25 cellular contexts compared by ENCODE assay signal in the genomic region with DNA sequence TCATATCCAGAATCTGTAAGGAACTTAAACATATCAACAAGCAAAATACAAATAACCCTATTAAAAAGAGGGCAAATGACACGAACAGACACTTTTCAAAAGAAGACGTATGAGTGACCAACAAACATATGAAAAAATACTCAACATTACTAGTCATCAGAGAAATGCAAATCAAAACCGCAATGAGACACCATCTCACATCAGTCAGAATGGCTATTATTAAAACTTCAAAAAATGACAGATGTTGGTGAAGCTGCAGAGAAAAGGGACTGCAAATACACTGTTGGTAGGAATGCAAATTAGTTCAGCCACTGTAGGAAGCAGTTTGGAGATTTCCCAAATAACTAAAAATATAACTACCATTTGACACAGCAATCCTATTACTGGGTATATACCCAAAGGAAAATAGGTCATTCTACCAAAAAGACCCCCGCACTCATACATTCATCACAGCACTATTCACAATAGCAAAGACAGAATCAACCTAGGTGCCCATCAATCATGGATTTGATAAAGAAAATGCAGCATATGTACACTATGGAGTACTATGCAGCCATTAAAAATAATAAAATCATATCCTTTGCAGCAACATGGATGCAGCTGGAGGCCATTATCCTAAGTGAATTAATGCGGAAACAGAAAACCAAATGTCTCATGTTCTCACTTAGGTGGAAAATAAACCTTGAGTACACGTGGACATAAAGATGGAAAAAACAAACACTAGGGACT.
"Had no signal": no experiment of that assay in that cellular context is flagged by ENCODE, and none has a peak within 500 bp of the region (broad histone marks: within the 10 kb centered on the region; RNA-seq: fewer than 3 reads in every experiment).

No MANE protein-coding gene starts in this region.

- H3K27me3 ChIP-seq: adrenal gland, breast epithelium had no signal

- H3K4me1 ChIP-seq: adrenal gland, breast epithelium had no signal

- DNase-seq: activated CD4-positive, alpha-beta T cell treated with anti-CD3 and anti-CD28 coated beads for 36 hours; activated CD4-positive, alpha-beta T cell treated with anti-CD3 and anti-CD28 coated beads, Interleukin-2, amount 50 U/mL, for 4 hours; activated CD8-positive, alpha-beta memory T cell treated with anti-CD3 and anti-CD28 coated beads, Interleukin-2, amount 50 U/mL, for 48 hours; activated CD8-positive, alpha-beta T cell treated with anti-CD3 and anti-CD28 coated beads, Interleukin-2, amount 10 ng/mL, durations not matched to agents 7 days and 5 days; activated naive CD4-positive, alpha-beta T cell treated with anti-CD3 and anti-CD28 coated beads, Interleukin-2, amount 50 U/mL, for 16 hours; activated naive CD8-positive, alpha-beta T cell treated with anti-CD3 and anti-CD28 coated beads, Interleukin-2, amount 10 ng/mL, durations not matched to agents 7 days and 5 days; activated T-cell treated with anti-CD3 and anti-CD28 coated beads, Interleukin-2, amount 50 U/mL, for 1 hour; adrenal gland; anterior cingulate cortex; caudate nucleus; MG63; NCI-H1105; NCI-H1436; NCI-H1694 treated with DMSO at 0.1 percent for 48 hours; NCI-H2029 treated with DMSO at 0.1 percent for 48 hours; NCI-H345; NCI-H510A; NCI-H526 treated with DMSO at 0.1 percent for 48 hours; NCI-H82; NK-92 treated with Interleukin-12 subunit alpha and Interleukin-12 subunit beta, amount 100 ng/mL, for 24 hours; PC-3; SHP77 treated with DMSO at 0.1 percent for 48 hours; T-helper 17 cell; WERI-Rb-1 had no signal

- H3K4me3 ChIP-seq: adrenal gland, breast epithelium, MG63 had no signal

- ATAC-seq: activated CD4-positive, alpha-beta T cell treated with anti-CD3 and anti-CD28 coated beads for 36 hours; activated CD8-positive, alpha-beta T cell treated with anti-CD3 and anti-CD28 coated beads, Interleukin-2, amount 10 ng/mL, durations not matched to agents 7 days and 5 days; PC-3; T-helper 17 cell had no signal

- H3K27ac ChIP-seq: adrenal gland, breast epithelium, WERI-Rb-1 had no signal

- H3K36me3 ChIP-seq: adrenal gland, breast epithelium, MG63, WERI-Rb-1 had no signal

- H3K9me3 ChIP-seq: adrenal gland, breast epithelium had no signal
